ENCODE assay signal across 21 cellular contexts in the genomic region with DNA sequence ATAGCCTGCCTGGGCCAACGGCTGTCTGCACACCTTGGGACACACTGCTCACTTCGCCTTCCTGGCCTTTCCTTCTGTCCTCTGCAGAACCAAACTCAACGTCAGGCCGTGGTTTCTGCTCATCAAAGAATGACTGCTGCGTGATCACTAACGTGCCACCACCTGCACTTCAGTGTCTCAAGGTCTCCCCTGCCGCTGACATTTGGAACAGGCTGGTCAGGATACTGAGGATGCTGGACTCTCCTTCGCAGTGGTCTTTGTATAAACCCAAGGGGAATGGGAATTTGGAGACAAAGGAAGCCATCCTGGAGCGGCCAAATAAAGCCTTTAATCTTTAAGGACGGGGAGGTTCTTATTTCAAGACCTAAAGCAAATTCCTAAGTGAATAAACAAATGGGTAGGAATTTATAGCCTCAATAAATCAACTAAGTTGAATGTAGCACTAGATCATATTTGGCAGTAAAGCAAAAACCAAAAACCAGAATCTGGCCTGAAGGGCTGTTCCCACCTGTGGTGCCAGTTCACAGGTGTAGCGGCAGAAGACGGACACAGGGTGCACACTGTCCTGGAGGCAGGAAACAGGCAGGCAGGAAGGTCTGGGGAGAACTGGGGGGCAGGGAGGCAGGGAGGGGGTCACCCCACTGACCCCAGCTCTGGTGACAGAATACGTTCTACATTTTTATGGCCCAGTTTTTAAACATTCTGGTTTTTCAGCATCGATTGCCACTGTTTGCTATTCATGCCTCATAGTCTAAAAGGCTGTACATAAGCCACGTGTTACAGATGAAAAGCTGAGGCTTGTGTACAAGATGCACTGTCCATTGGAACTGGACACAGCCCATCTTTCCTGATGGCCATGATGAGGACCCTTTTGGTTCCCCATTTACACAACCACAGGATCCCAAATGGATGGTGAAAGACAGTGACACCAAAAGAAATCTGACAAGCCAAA. TPM values are rescaled to one million over a fixed set of nuclear protein-coding genes. Genes with fewer than 3 reads are reported as not detected.
DNase-seq lines count a peak whose midpoint lies in the region; ATAC-seq, FAIRE-seq and TF ChIP-seq lines count a peak whose summit lies in the region.
"Had no signal": no experiment of that assay in that cellular context is flagged by ENCODE, and none has a peak within 500 bp of the region (broad histone marks: within the 10 kb centered on the region; RNA-seq: fewer than 3 reads in every experiment).

No MANE protein-coding gene starts in this region.

- H2AFZ ChIP-seq in mesenchymal stem cell (ENCODE audit: low read depth, low read length), result no peak overlapping the region
- H2AFZ ChIP-seq: parathyroid adenoma had no signal

- H3K27ac ChIP-seq in cardiac muscle cell (peak overlapping the region; percentile 47), mesenchymal stem cell (ENCODE audit: low read length, poor library complexity, severe bottlenecking) (no peak overlapping the region), transverse colon (peak overlapping the region; percentile 10 to 19 (median 14)), WERI-Rb-1 (no peak overlapping the region)
- H3K27ac ChIP-seq: brain microvascular endothelial cell, gastrocnemius medialis, parathyroid adenoma had no signal

- H3K14ac ChIP-seq in mesenchymal stem cell (ENCODE audit: low read length in 2 of 2), result no peak overlapping the region

- H4K91ac ChIP-seq in mesenchymal stem cell (ENCODE audit: low read length), result no peak overlapping the region

- TF ChIP-seq CTCF in cardiac muscle cell (IDR thresholded peaks at IDR 0.05; ENCODE audit: low read depth, low read length) (no peak), bronchial epithelial cell (IDR thresholded peaks at IDR 0.05; ENCODE audit: insufficient read depth, low read length, severe bottlenecking) (no peak), transverse colon (IDR thresholded peaks at IDR 0.05) (no peak), WERI-Rb-1 (IDR thresholded peaks at IDR 0.05; ENCODE audit: low read depth, low read length) (no peak)

- no peak for TF ChIP-seq EP300 in transverse colon (IDR thresholded peaks at IDR 0.05; ENCODE audit: low read depth)

- no peak overlapping the region for H3K27ac Mint-ChIP-seq in activated naive CD8-positive, alpha-beta T cell treated with anti-CD3 and anti-CD28 coated beads for 36 hours
- H3K27ac Mint-ChIP-seq: CD4-positive, alpha-beta T cell had no signal

- H3K36me3 ChIP-seq in cardiac muscle cell, result no peaks in the 10 kb centered on the region
- no peaks in the 10 kb centered on the region for H3K36me3 ChIP-seq in bronchial epithelial cell (ENCODE audit: control insufficient read depth, insufficient read depth, low read length)
- no peaks in the 10 kb centered on the region for H3K36me3 ChIP-seq in mesenchymal stem cell (ENCODE audit: control insufficient read depth in 1 of 2, insufficient read depth in 2 of 2, low read depth in 1 of 2, low read length in 2 of 2)
- H3K36me3 ChIP-seq in transverse colon, result no peaks in the 10 kb centered on the region
- H3K36me3 ChIP-seq in WERI-Rb-1, result no peaks in the 10 kb centered on the region
- H3K36me3 ChIP-seq: brain microvascular endothelial cell, gastrocnemius medialis, Peyer's patch had no signal

- H2BK12ac ChIP-seq in mesenchymal stem cell (ENCODE audit: low read length in 2 of 2), result peak overlapping the region; percentile 9 to 15

- no peak overlapping the region for H3K4me2 ChIP-seq in mesenchymal stem cell (ENCODE audit: low read length, poor library complexity, severe bottlenecking)

- H3K18ac ChIP-seq in mesenchymal stem cell (ENCODE audit: low read depth in 1 of 2, low read length in 2 of 2), result peak overlapping the region in 1 of 2 experiments; percentile 30

- no peak overlapping the region for H3K9ac ChIP-seq in mesenchymal stem cell (ENCODE audit: low read length)
- H3K9ac ChIP-seq: parathyroid adenoma had no signal

- DNase-seq in cardiac muscle cell (ENCODE audit: low read depth in 1 of 2, low spot score in 1 of 2) (no peak), Right ventricle myocardium superior (no peak), bronchial epithelial cell (ENCODE audit: low read depth) (peak; percentile 44), mesenchymal stem cell (peak; percentile 13), transverse colon (no peak), WERI-Rb-1 (no peak)
- no peak for DNase-seq in activated naive CD8-positive, alpha-beta T cell treated with anti-CD3 and anti-CD28 coated beads for 36 hours
- DNase-seq: activated CD4-positive, CD25-positive, alpha-beta regulatory T cell treated with anti-CD3 and anti-CD28 coated beads, Interleukin-2, amount 50 U/mL, for 72 hours; activated naive CD4-positive, alpha-beta T cell treated with anti-CD3 and anti-CD28 coated beads, Interleukin-2, amount 50 U/mL, for 16 hours; brain microvascular endothelial cell; CD4-positive, alpha-beta T cell; effector memory CD8-positive, alpha-beta T cell; gastrocnemius medialis; Kasumi-1; NCI-H146; NCI-H510A; Peyer's patch; stimulated activated CD4-positive, alpha-beta T cell treated with anti-CD3 and anti-CD28 coated beads, Interleukin-12 subunit alpha, Interleukin-12 subunit beta, amount 100 ng/mL, for 4 hours; T-helper 1 cell had no signal

- no peak overlapping the region for H3K4me3 Mint-ChIP-seq in activated naive CD8-positive, alpha-beta T cell treated with anti-CD3 and anti-CD28 coated beads for 36 hours
- H3K4me3 Mint-ChIP-seq: CD4-positive, alpha-beta T cell; effector memory CD8-positive, alpha-beta T cell had no signal

- H3K9me3 Mint-ChIP-seq in activated naive CD8-positive, alpha-beta T cell treated with anti-CD3 and anti-CD28 coated beads for 36 hours, result no peaks in the 10 kb centered on the region
- H3K9me3 Mint-ChIP-seq: CD4-positive, alpha-beta T cell; effector memory CD8-positive, alpha-beta T cell had no signal

- no peak for ATAC-seq in Right ventricle myocardium superior (ENCODE audit: poor library complexity)
- no peak for ATAC-seq in HG03045 (IDR thresholded peaks at IDR 0.05; ENCODE audit: unreplicated experiment)
- ATAC-seq: effector memory CD8-positive, alpha-beta T cell; gastrocnemius medialis had no signal

- intact Hi-C loops in Right ventricle myocardium superior (cut with DNase I), result no loop called here
- intact Hi-C loops in transverse colon (cut with DNase I; ENCODE audit: low total_unique reads), result no loop called here

- WGBS in mesenchymal stem cell, result 63% methylated on average over 14 of the region's 15 CpGs
- 23 to 36% methylated on average over 8 to 15 of the region's 15 CpGs for WGBS in transverse colon (ENCODE audit: low coverage in 1 of 2), 2 donors

- no peaks in the 10 kb centered on the region for H3K27me3 Mint-ChIP-seq in activated naive CD8-positive, alpha-beta T cell treated with anti-CD3 and anti-CD28 coated beads for 36 hours
- H3K27me3 Mint-ChIP-seq: CD4-positive, alpha-beta T cell; effector memory CD8-positive, alpha-beta T cell had no signal

- H2BK15ac ChIP-seq in mesenchymal stem cell (ENCODE audit: low read depth, poor library complexity, severe bottlenecking), result no peak overlapping the region

- H2AK5ac ChIP-seq in mesenchymal stem cell (ENCODE audit: low read length, severe bottlenecking), result no peak overlapping the region

- peaks cover 24% of the 10 kb centered on the region for H3K4me1 ChIP-seq in cardiac muscle cell (ENCODE audit: low read depth)
- peaks cover 8% of the 10 kb centered on the region for H3K4me1 ChIP-seq in mesenchymal stem cell (ENCODE audit: control insufficient read depth, insufficient read depth, low read depth, low read length)
- H3K4me1 ChIP-seq in transverse colon, result peaks cover 6 to 46% (median 25%) of the 10 kb centered on the region in 4 donors
- H3K4me1 ChIP-seq: gastrocnemius medialis, parathyroid adenoma had no signal

- in situ Hi-C loops in transverse colon (cut with MboI; ENCODE audit: low pct_ligation_motif_present in 1 of 4, low pct_unique_long_range_greater_than_20kb in 1 of 4, low sequenced_read_pairs in 3 of 4), result no loop called here

- H3K27me3 ChIP-seq in cardiac muscle cell (no peaks in the 10 kb centered on the region), bronchial epithelial cell (ENCODE audit: control insufficient read depth, insufficient read depth, low read length) (no peaks in the 10 kb centered on the region), mesenchymal stem cell (ENCODE audit: control insufficient read depth in 1 of 2, insufficient read depth in 1 of 2, low read length in 2 of 2) (no peaks in the 10 kb centered on the region), transverse colon (no peaks in the 10 kb centered on the region), WERI-Rb-1 (ENCODE audit: insufficient read depth, low read depth, severe bottlenecking) (no peaks in the 10 kb centered on the region)
- H3K27me3 ChIP-seq: brain microvascular endothelial cell, gastrocnemius medialis, Peyer's patch had no signal

- peaks cover 6% of the 10 kb centered on the region for H3K36me3 Mint-ChIP-seq in activated naive CD8-positive, alpha-beta T cell treated with anti-CD3 and anti-CD28 coated beads for 36 hours

- H2BK120ac ChIP-seq in mesenchymal stem cell (ENCODE audit: low read depth, low read length), result no peak overlapping the region

- FAIRE-seq in bronchial epithelial cell (lab: Jason Lieb, UNC), result no peak

- H4K8ac ChIP-seq in mesenchymal stem cell (ENCODE audit: low read length), result no peak overlapping the region

- H3K4me1 Mint-ChIP-seq in activated naive CD8-positive, alpha-beta T cell treated with anti-CD3 and anti-CD28 coated beads for 36 hours, result peaks cover 22% of the 10 kb centered on the region

- H3K79me1 ChIP-seq in mesenchymal stem cell (replicated peaks; ENCODE audit: low read length, poor library complexity, severe bottlenecking), result peaks cover 20% of the 10 kb centered on the region

- peak overlapping the region in 1 of 2 experiments; percentile 57 for H3K23ac ChIP-seq in mesenchymal stem cell (ENCODE audit: low read length in 2 of 2)

- H3K4ac ChIP-seq in mesenchymal stem cell (ENCODE audit: low read depth in 1 of 2, low read length in 2 of 2), result no peak overlapping the region

- H2BK5ac ChIP-seq in mesenchymal stem cell (ENCODE audit: low read depth, low read length, poor library complexity, severe bottlenecking), result no peak overlapping the region

- no peak for TF ChIP-seq POLR2A in transverse colon (IDR thresholded peaks at IDR 0.05)

- H3K4me3 ChIP-seq in cardiac muscle cell (no peak overlapping the region), bronchial epithelial cell (ENCODE audit: low read depth, low read length) (no peak overlapping the region), mesenchymal stem cell (ENCODE audit: insufficient read depth in 1 of 2, low read depth in 1 of 2, low read length in 2 of 2) (no peak overlapping the region), transverse colon (no peak overlapping the region), WERI-Rb-1 (ENCODE audit: low read depth, low read length) (no peak overlapping the region)
- H3K4me3 ChIP-seq: gastrocnemius medialis, Peyer's patch had no signal

- no peaks in the 10 kb centered on the region for H3K9me3 ChIP-seq in cardiac muscle cell (ENCODE audit: low read depth)
- H3K9me3 ChIP-seq in mesenchymal stem cell (ENCODE audit: control insufficient read depth, low read length), result no peaks in the 10 kb centered on the region
- no peaks in the 10 kb centered on the region for H3K9me3 ChIP-seq in transverse colon
- H3K9me3 ChIP-seq in WERI-Rb-1 (ENCODE audit: severe bottlenecking), result no peaks in the 10 kb centered on the region
- H3K9me3 ChIP-seq: gastrocnemius medialis, Peyer's patch had no signal

RNA-seq across cellular contexts. Expression of gene ABHD12, which starts 36.6 kb away (rescaled TPM):
- total RNA-seq in cardiac muscle cell (57.4 and 64.1 TPM in 2 replicates), Right ventricle myocardium superior (21.1 TPM), bronchial epithelial cell (21.6 and 33.0 TPM in 2 replicates), transverse colon (100 to 1,000 TPM in 1 of 4 donors, 10 to 100 TPM in 3; 67.3 to 103 (median 73.4) TPM)
- 112 and 113 TPM in 2 replicates for polyA plus RNA-seq in cardiac muscle cell
- polyA plus RNA-seq in mesenchymal stem cell (2013, experiment 1 of 2), result 71.9 TPM
- polyA plus RNA-seq in mesenchymal stem cell (2013, experiment 2 of 2), result 74.0 TPM
- 10 to 100 TPM; 18.1 to 18.4 TPM for total RNA-seq in activated naive CD8-positive, alpha-beta T cell treated with anti-CD3 and anti-CD28 coated beads for 36 hours

RNA-seq across cellular contexts. Expression of gene GINS1, which starts 53.4 kb away (rescaled TPM):
- 9.6 and 13.4 TPM in 2 replicates for total RNA-seq in cardiac muscle cell
- 9.9 and 10.5 TPM in 2 replicates for polyA plus RNA-seq in cardiac muscle cell
- total RNA-seq in Right ventricle myocardium superior, result 0.46 TPM
- total RNA-seq in bronchial epithelial cell, result 1.1 and 1.4 TPM in 2 replicates
- 2.7 TPM for polyA plus RNA-seq in mesenchymal stem cell (2013, experiment 1 of 2)
- 2.5 TPM for polyA plus RNA-seq in mesenchymal stem cell (2013, experiment 2 of 2)
- total RNA-seq in transverse colon, result 1 to 10 TPM in 2 of 4 donors, not detected in 2; 1.3 to 1.4 TPM
- 10 to 100 TPM; 33.9 to 34.1 TPM for total RNA-seq in activated naive CD8-positive, alpha-beta T cell treated with anti-CD3 and anti-CD28 coated beads for 36 hours

Comparison
In these comparisons a context has a peak if more than half of its experiments do, and no peak if none do; other contexts are left out.
1. DNase-seq: peak in bronchial epithelial cell (single experiment) and mesenchymal stem cell (single experiment); none in cardiac muscle cell (0 of 2), Right ventricle myocardium superior (single experiment), transverse colon (single experiment), activated naive CD8-positive, alpha-beta T cell treated with anti-CD3 and anti-CD28 coated beads for 36 hours (single experiment) and WERI-Rb-1 (single experiment).
2. H3K27ac ChIP-seq: peak in cardiac muscle cell (single experiment) and transverse colon (4 of 4); none in mesenchymal stem cell (single experiment) and WERI-Rb-1 (single experiment).